ENCODE assay signal across 11 cellular contexts in genomic region chr9:126788631-126789349, GRCh38. TPM values are rescaled to one million over a fixed set of nuclear protein-coding genes. Genes with fewer than 3 reads are reported as not detected.
DNase-seq lines count a peak whose midpoint lies in the region; ATAC-seq and TF ChIP-seq lines count a peak whose summit lies in the region.
"Had no signal": no experiment of that assay in that cellular context is flagged by ENCODE, and none has a peak within 500 bp of the region (broad histone marks: within the 10 kb centered on the region; RNA-seq: fewer than 3 reads in every experiment).

No MANE protein-coding gene starts in this region.

- POLR2A ChIA-PET in activated CD4-positive, alpha-beta T cell treated with anti-CD3 and anti-CD28 coated beads, Interleukin-2, amount 10 ng/mL, durations not matched to agents 7 days and 5 days (lab: Charles Lee): no interaction called here

- peaks cover 8% of the 10 kb centered on the region for H3K4me1 Mint-ChIP-seq in activated CD4-positive, alpha-beta T cell treated with anti-CD3 and anti-CD28 coated beads, Interleukin-2, amount 10 ng/mL, durations not matched to agents 7 days and 5 days
- H3K4me1 Mint-ChIP-seq: memory B cell had no signal

- no peaks in the 10 kb centered on the region for H3K9me3 Mint-ChIP-seq in activated CD4-positive, alpha-beta T cell treated with anti-CD3 and anti-CD28 coated beads, Interleukin-2, amount 10 ng/mL, durations not matched to agents 7 days and 5 days
- H3K9me3 Mint-ChIP-seq: memory B cell had no signal

- H3K36me3 ChIP-seq in right atrium auricular region: no peaks in the 10 kb centered on the region

- peak; percentile 8 for DNase-seq in activated CD4-positive, alpha-beta T cell treated with anti-CD3 and anti-CD28 coated beads, Interleukin-2, amount 10 ng/mL, durations not matched to agents 7 days and 5 days
- DNase-seq in activated CD4-positive, alpha-beta T cell treated with anti-CD3 and anti-CD28 coated beads for 1 hour: no peak
- peak; percentile 78 for DNase-seq in RKO (ENCODE audit: low spot score)
- DNase-seq in skeletal muscle cell (ENCODE audit: low read depth): peak; percentile 20
- DNase-seq in caudate nucleus (lab: John Stamatoyannopoulos, UW): no peak
- no peak for DNase-seq in GM03348 (ENCODE audit: low spot score)
- no peak for DNase-seq in right atrium auricular region (ENCODE audit: low spot score)
- DNase-seq: GF-D8, NCI-H446 had no signal

- ATAC-seq in esophagus mucosa: peak; percentile 73

- H3K9me3 ChIP-seq in right atrium auricular region: no peaks in the 10 kb centered on the region

- CTCF ChIA-PET in activated CD4-positive, alpha-beta T cell treated with anti-CD3 and anti-CD28 coated beads, Interleukin-2, amount 10 ng/mL, durations not matched to agents 7 days and 5 days (lab: Charles Lee): interaction anchor here (0.6 to 1.9 kb wide), 5 partner anchors 15 to 83 kb away, joined by 3 to 9 read pairs (median 4); partner anchors contain the start of gene ZBTB43

- H3K27ac ChIP-seq in caudate nucleus (ENCODE audit: low read depth, low read length) (no peak overlapping the region), right atrium auricular region (no peak overlapping the region)

- no peak overlapping the region for H3K4me3 Mint-ChIP-seq in activated CD4-positive, alpha-beta T cell treated with anti-CD3 and anti-CD28 coated beads, Interleukin-2, amount 10 ng/mL, durations not matched to agents 7 days and 5 days
- H3K4me3 Mint-ChIP-seq: memory B cell had no signal

- H3K4me3 ChIP-seq in skeletal muscle cell (ENCODE audit: low read depth, low read length) (no peak overlapping the region), right atrium auricular region (no peak overlapping the region)

- TF ChIP-seq CTCF in right atrium auricular region (IDR thresholded peaks at IDR 0.05): no peak

- no peaks in the 10 kb centered on the region for H3K27me3 ChIP-seq in right atrium auricular region

- no peaks in the 10 kb centered on the region for H3K36me3 Mint-ChIP-seq in activated CD4-positive, alpha-beta T cell treated with anti-CD3 and anti-CD28 coated beads, Interleukin-2, amount 10 ng/mL, durations not matched to agents 7 days and 5 days (ENCODE audit: low read depth)
- H3K36me3 Mint-ChIP-seq: memory B cell had no signal

- peaks cover 38% of the 10 kb centered on the region for H3K27me3 Mint-ChIP-seq in activated CD4-positive, alpha-beta T cell treated with anti-CD3 and anti-CD28 coated beads, Interleukin-2, amount 10 ng/mL, durations not matched to agents 7 days and 5 days

- peaks cover 0 to 3% of the 10 kb centered on the region in 2 donors for H3K4me1 ChIP-seq in right atrium auricular region

- no peak overlapping the region for H3K27ac Mint-ChIP-seq in activated CD4-positive, alpha-beta T cell treated with anti-CD3 and anti-CD28 coated beads, Interleukin-2, amount 10 ng/mL, durations not matched to agents 7 days and 5 days
- H3K27ac Mint-ChIP-seq: memory B cell had no signal

RNA-seq across cellular contexts. Expression of gene ZBTB43, which starts 16.1 kb away (rescaled TPM):
- 10 to 100 TPM; 17.0 to 21.0 TPM for total RNA-seq in activated CD4-positive, alpha-beta T cell treated with anti-CD3 and anti-CD28 coated beads, Interleukin-2, amount 10 ng/mL, durations not matched to agents 7 days and 5 days
- total RNA-seq in esophagus mucosa: 12.8 TPM
- total RNA-seq in right atrium auricular region: 10 to 100 TPM; 11.8 to 15.1 TPM

Comparison
In these comparisons a context has a peak if more than half of its experiments do, and no peak if none do; other contexts are left out.
1. DNase-seq: peak in activated CD4-positive, alpha-beta T cell treated with anti-CD3 and anti-CD28 coated beads, Interleukin-2, amount 10 ng/mL, durations not matched to agents 7 days and 5 days (single experiment), RKO (single experiment) and skeletal muscle cell (single experiment); none in activated CD4-positive, alpha-beta T cell treated with anti-CD3 and anti-CD28 coated beads for 1 hour (single experiment), caudate nucleus (0 of 61), GM03348 (single experiment) and right atrium auricular region (single experiment).